Comparison of ENCODE assay signal across 9 cellular contexts in the genomic region with DNA sequence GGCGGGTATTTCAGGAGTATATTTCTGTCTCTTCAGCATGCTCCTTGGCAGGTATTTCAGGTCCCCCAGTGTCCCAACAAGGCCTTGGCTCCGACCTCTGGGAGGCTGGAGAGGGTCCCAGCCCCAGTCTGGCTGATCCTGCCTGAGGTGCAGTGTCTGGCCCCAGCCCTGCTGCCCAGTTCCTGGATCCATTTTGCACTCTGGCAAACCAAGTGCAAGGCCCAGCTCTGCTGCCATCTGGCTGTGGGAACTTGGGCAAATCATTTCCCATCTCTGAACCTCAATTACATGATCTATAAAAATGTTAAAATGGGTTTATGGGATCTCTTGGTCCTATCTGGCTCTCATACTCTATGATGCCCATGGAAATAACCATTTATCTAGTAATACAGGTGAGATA.
A peak's percentile ranks its signal among the peaks of the same experiment; 100 is the strongest.
DNase-seq lines count a peak whose midpoint lies in the region; ATAC-seq, FAIRE-seq and TF ChIP-seq lines count a peak whose summit lies in the region.
"Had no signal": no experiment of that assay in that cellular context is flagged by ENCODE, and none has a peak within 500 bp of the region (broad histone marks: within the 10 kb centered on the region; RNA-seq: fewer than 3 reads in every experiment).

No MANE protein-coding gene starts in this region.

- intact Hi-C loops in OCI-LY7 (cut with micrococcal nuclease; ENCODE audit: unreplicated experiment): no loop called here
- intact Hi-C loops in esophagus muscularis mucosa (cut with DNase I): loop anchor here (10.0 kb wide), 1 partner anchor 99 kb away; no protein-coding TSS in a partner anchor

- H3K9me2 ChIP-seq in OCI-LY7 (ENCODE audit: insufficient read depth, low read length): no peaks in the 10 kb centered on the region

- H3K27me3 ChIP-seq in esophagus muscularis mucosa (no peaks in the 10 kb centered on the region), small intestine (ENCODE audit: control insufficient read depth in 2 of 2, insufficient read depth in 2 of 2, low read length in 2 of 2) (no peaks in the 10 kb centered on the region)
- H3K27me3 ChIP-seq: vagina had no signal

- no TSS peak for BruUV-seq in OCI-LY7 (replicated peaks; lab: Mats Ljungman, UMichigan)

- TF ChIP-seq POLR2A in esophagus muscularis mucosa (IDR thresholded peaks at IDR 0.05; ENCODE audit: low read depth): no peak

- POLR2A ChIA-PET in OCI-LY7 (lab: Charles Lee): no interaction called here

- H3K4me3 ChIP-seq in OCI-LY7 (ENCODE audit: low read depth, low read length, poor library complexity, severe bottlenecking): no peak overlapping the region
- H3K4me3 ChIP-seq in esophagus muscularis mucosa: no peak overlapping the region
- no peak overlapping the region for H3K4me3 ChIP-seq in small intestine (ENCODE audit: low read depth in 1 of 2, low read length in 2 of 2)
- H3K4me3 ChIP-seq: vagina had no signal

- H3K4me2 ChIP-seq in OCI-LY7 (ENCODE audit: low read length): no peak overlapping the region

- TF ChIP-seq CTCF in OCI-LY7 (conservative IDR thresholded peaks at IDR 0.05; ENCODE audit: low read length) (peak; percentile 23; the same call in 1 of the 2 replicates), esophagus muscularis mucosa (IDR thresholded peaks at IDR 0.05) (peak; percentile 26 to 36 (median 32))

- H2AFZ ChIP-seq in OCI-LY7 (ENCODE audit: low read length): no peak overlapping the region

- H4K20me1 ChIP-seq in OCI-LY7 (ENCODE audit: insufficient read depth, low read length): no peaks in the 10 kb centered on the region

- no peak overlapping the region for H3K27ac ChIP-seq in OCI-LY7 (ENCODE audit: low read depth, low read length, poor library complexity, severe bottlenecking)
- H3K27ac ChIP-seq in esophagus muscularis mucosa (replicated peaks in 1 of 4): no peak overlapping the region
- no peak overlapping the region for H3K27ac ChIP-seq in small intestine (ENCODE audit: low read depth in 1 of 2, low read length in 1 of 2)
- H3K27ac ChIP-seq: vagina had no signal

- no peak for ATAC-seq in HG03378 (IDR thresholded peaks at IDR 0.05; ENCODE audit: unreplicated experiment)
- ATAC-seq in HG03108 (IDR thresholded peaks at IDR 0.05; ENCODE audit: unreplicated experiment): no peak
- ATAC-seq in HG03159 (IDR thresholded peaks at IDR 0.05; ENCODE audit: unreplicated experiment): no peak

- H3K4me1 ChIP-seq in OCI-LY7 (ENCODE audit: insufficient read depth, low read length, poor library complexity, severe bottlenecking): no peaks in the 10 kb centered on the region
- peaks cover 13 to 35% (median 27%) of the 10 kb centered on the region in 4 donors for H3K4me1 ChIP-seq in esophagus muscularis mucosa
- no peaks in the 10 kb centered on the region for H3K4me1 ChIP-seq in small intestine (ENCODE audit: control insufficient read depth in 2 of 2, insufficient read depth in 1 of 2, low read depth in 1 of 2, low read length in 1 of 2)
- H3K4me1 ChIP-seq: vagina had no signal

- H3K79me2 ChIP-seq in OCI-LY7 (ENCODE audit: insufficient read depth, low read depth, low read length): no peaks in the 10 kb centered on the region

- 100% methylated on average over 1 of the region's 2 CpGs for WGBS in esophagus muscularis mucosa
- 66 to 94% (median 83%) methylated on average over 2 of the region's 2 CpGs for WGBS in small intestine, 3 donors

- H3K9me3 ChIP-seq in OCI-LY7 (ENCODE audit: low read length): no peaks in the 10 kb centered on the region
- H3K9me3 ChIP-seq in esophagus muscularis mucosa: no peaks in the 10 kb centered on the region
- H3K9me3 ChIP-seq in small intestine (ENCODE audit: control insufficient read depth, low read depth): no peaks in the 10 kb centered on the region
- H3K9me3 ChIP-seq: vagina had no signal

- DNase-seq in NCI-H446 (lab: John Stamatoyannopoulos, UW) (peak; percentile 3 to 22), NCI-H446 treated with DMSO at 0.1 percent for 48 hours (lab: John Stamatoyannopoulos, UW) (no peak), OCI-LY7 (ENCODE audit: low spot score) (no peak), esophagus muscularis mucosa (ENCODE audit: extremely low spot score) (no peak), small intestine (peak; percentile 45)

- H3K36me3 ChIP-seq in OCI-LY7 (ENCODE audit: insufficient read depth, low read length): no peaks in the 10 kb centered on the region
- H3K36me3 ChIP-seq in esophagus muscularis mucosa: no peaks in the 10 kb centered on the region
- no peaks in the 10 kb centered on the region for H3K36me3 ChIP-seq in small intestine (ENCODE audit: control insufficient read depth in 2 of 2, insufficient read depth in 2 of 2, low read length in 2 of 2)
- H3K36me3 ChIP-seq: vagina had no signal

- FAIRE-seq in small intestine (lab: Jason Lieb, UNC): no peak

- CTCF ChIA-PET in OCI-LY7 (lab: Charles Lee; ENCODE audit: unreplicated experiment): no interaction called here

- TF ChIP-seq EP300 in esophagus muscularis mucosa (IDR thresholded peaks at IDR 0.05): no peak

Comparison
In these comparisons a context has a peak if more than half of its experiments do, and no peak if none do; other contexts are left out.
1. DNase-seq: peak in NCI-H446 (2 of 2) and small intestine (single experiment); none in NCI-H446 treated with DMSO at 0.1 percent for 48 hours (single experiment), OCI-LY7 (single experiment) and esophagus muscularis mucosa (single experiment).